Comparison of ENCODE assay signal across 9 cellular contexts in genomic region chr19:15324791-15325519, GRCh38. TPM values are rescaled to one million over a fixed set of nuclear protein-coding genes. Genes with fewer than 3 reads are reported as not detected.
DNase-seq lines count a peak whose midpoint lies in the region; ATAC-seq and TF ChIP-seq lines count a peak whose summit lies in the region.
"Had no signal": no experiment of that assay in that cellular context is flagged by ENCODE, and none has a peak within 500 bp of the region (broad histone marks: within the 10 kb centered on the region; RNA-seq: fewer than 3 reads in every experiment).

No MANE protein-coding gene starts in this region.

- H3K4me3 ChIP-seq in mucosa of stomach (ENCODE audit: low read length) (no peak overlapping the region), uterus (no peak overlapping the region), PC-3 (ENCODE audit: low read length) (no peak overlapping the region)
- H3K4me3 ChIP-seq: SK-N-MC had no signal

- peaks cover 92% of the 10 kb centered on the region for H4K20me1 ChIP-seq in PC-3 (ENCODE audit: low read length)

- H3K9ac ChIP-seq in mucosa of stomach (ENCODE audit: low read length) (peak overlapping the region; percentile 42), PC-3 (ENCODE audit: low read length) (no peak overlapping the region)

- intact Hi-C loops in uterus (cut with DNase I; ENCODE audit: low total_unique reads) (loop anchor here (10.0 kb wide), 1 partner anchor 60 kb away; no protein-coding TSS in a partner anchor), PC-3 (cut with micrococcal nuclease) (no loop called here)

- TF ChIP-seq POLR2A in uterus (IDR thresholded peaks at IDR 0.05): no peak

- H3K36me3 Mint-ChIP-seq in activated naive CD4-positive, alpha-beta T cell treated with anti-CD3 and anti-CD28 coated beads, Interleukin-2, amount 10 ng/mL, durations not matched to agents 7 days and 5 days: peaks cover 21% of the 10 kb centered on the region

- H3K9me3 Mint-ChIP-seq in activated naive CD4-positive, alpha-beta T cell treated with anti-CD3 and anti-CD28 coated beads, Interleukin-2, amount 10 ng/mL, durations not matched to agents 7 days and 5 days: no peaks in the 10 kb centered on the region

- H3F3A ChIP-seq in PC-3 (ENCODE audit: low read length, unreplicated experiment): no peaks in the 10 kb centered on the region

- DNase-seq in activated naive CD4-positive, alpha-beta T cell treated with anti-CD3 and anti-CD28 coated beads, Interleukin-2, amount 10 ng/mL, durations not matched to agents 7 days and 5 days: no peak
- no peak for DNase-seq in activated naive CD4-positive, alpha-beta T cell treated with anti-CD3 and anti-CD28 coated beads, Interleukin-2, amount 50 U/mL, for 16 hours
- DNase-seq in uterus (no peak), PC-3 (no peak), GM10266 (ENCODE audit: extremely low spot score) (no peak)

- H3K9me3 ChIP-seq in mucosa of stomach (ENCODE audit: control insufficient read depth, low read length): no peaks in the 10 kb centered on the region
- H3K9me3 ChIP-seq in uterus: no peaks in the 10 kb centered on the region
- H3K9me3 ChIP-seq in PC-3 (ENCODE audit: low read length): no peaks in the 10 kb centered on the region

- POLR2A ChIA-PET in PC-3 (lab: Charles Lee; ENCODE audit: unreplicated experiment): no interaction called here

- CTCF ChIA-PET in activated naive CD4-positive, alpha-beta T cell treated with anti-CD3 and anti-CD28 coated beads, Interleukin-2, amount 10 ng/mL, durations not matched to agents 7 days and 5 days (lab: Charles Lee): no interaction called here
- CTCF ChIA-PET in PC-3 (lab: Charles Lee): no interaction called here

- no peaks in the 10 kb centered on the region for H3K27me3 Mint-ChIP-seq in activated naive CD4-positive, alpha-beta T cell treated with anti-CD3 and anti-CD28 coated beads, Interleukin-2, amount 10 ng/mL, durations not matched to agents 7 days and 5 days

- TF ChIP-seq CTCF in uterus (IDR thresholded peaks at IDR 0.05) (no peak), PC-3 (conservative IDR thresholded peaks at IDR 0.05; ENCODE audit: low read depth, low read length) (no peak), GM10266 (IDR thresholded peaks at IDR 0.05; ENCODE audit: control insufficient read depth, insufficient read depth, low read depth, missing control alignments) (no peak)

- H3K27ac Mint-ChIP-seq in activated naive CD4-positive, alpha-beta T cell treated with anti-CD3 and anti-CD28 coated beads, Interleukin-2, amount 10 ng/mL, durations not matched to agents 7 days and 5 days: peak overlapping the region; percentile 7

- H3K36me3 ChIP-seq in mucosa of stomach (ENCODE audit: control insufficient read depth, insufficient read depth, low read length): no peaks in the 10 kb centered on the region
- no peaks in the 10 kb centered on the region for H3K36me3 ChIP-seq in uterus
- H3K36me3 ChIP-seq in PC-3 (ENCODE audit: low read depth, low read length): no peaks in the 10 kb centered on the region

- no TSS peak for BruUV-seq in PC-3 (replicated peaks; lab: Mats Ljungman, UMichigan)

- no peak overlapping the region for H3K4me3 Mint-ChIP-seq in activated naive CD4-positive, alpha-beta T cell treated with anti-CD3 and anti-CD28 coated beads, Interleukin-2, amount 10 ng/mL, durations not matched to agents 7 days and 5 days

- ATAC-seq in HG03521 (IDR thresholded peaks at IDR 0.05; ENCODE audit: unreplicated experiment): no peak
- ATAC-seq in PC-3: no peak

- peak overlapping the region; percentile 11 for H3K27ac ChIP-seq in cingulate gyrus (ENCODE audit: low read depth, low read length)
- peak overlapping the region; percentile 1 to 68 for H3K27ac ChIP-seq in uterus
- H3K27ac ChIP-seq in PC-3 (ENCODE audit: low read length): no peak overlapping the region
- H3K27ac ChIP-seq: SK-N-MC had no signal

- peaks cover 99% of the 10 kb centered on the region for H3K79me2 ChIP-seq in PC-3 (ENCODE audit: low read length)

- no peak overlapping the region for H2AFZ ChIP-seq in PC-3 (ENCODE audit: low read length)

- H3K4me2 ChIP-seq in PC-3 (ENCODE audit: low read length): no peak overlapping the region

- H3K9me2 ChIP-seq in PC-3 (replicated peaks; ENCODE audit: low read length): no peaks in the 10 kb centered on the region

- H3K27me3 ChIP-seq in mucosa of stomach (ENCODE audit: control insufficient read depth, insufficient read depth, low read length): no peaks in the 10 kb centered on the region
- H3K27me3 ChIP-seq in uterus: no peaks in the 10 kb centered on the region
- H3K27me3 ChIP-seq in PC-3 (ENCODE audit: low read length): no peaks in the 10 kb centered on the region

- H3K4me1 Mint-ChIP-seq in activated naive CD4-positive, alpha-beta T cell treated with anti-CD3 and anti-CD28 coated beads, Interleukin-2, amount 10 ng/mL, durations not matched to agents 7 days and 5 days: peaks cover 78% of the 10 kb centered on the region

- H3K4me1 ChIP-seq in mucosa of stomach (ENCODE audit: control insufficient read depth, insufficient read depth, low read length): peaks cover 51% of the 10 kb centered on the region
- H3K4me1 ChIP-seq in uterus: peaks cover 10 to 49% of the 10 kb centered on the region in 2 donors
- H3K4me1 ChIP-seq in PC-3 (ENCODE audit: insufficient read depth, low read length): peaks cover 12% of the 10 kb centered on the region

RNA-seq across cellular contexts. Expression of gene BRD4, which starts 7.4 kb away (rescaled TPM):
- 100 to 1,000 TPM in 1 of 4 donors, 10 to 100 TPM in 2, 1 to 10 TPM in 1; 5.6 to 156 (median 16.6) TPM for total RNA-seq in uterus
- total RNA-seq in PC-3 (2014; rRNA removed): 20.9 and 46.4 TPM in 2 replicates

RNA-seq across cellular contexts. Expression of gene AKAP8, which starts 54.6 kb away (rescaled TPM):
- total RNA-seq in uterus (10 to 100 TPM; 17.1 to 55.6 (median 39.2) TPM), PC-3 (2014; rRNA removed) (36.3 and 48.0 TPM in 2 replicates)
